Comparison of ENCODE assay signal across 37 cellular contexts in genomic region chr4:30399476-30399875, GRCh38.
"Had no signal": no experiment of that assay in that cellular context is flagged by ENCODE, and none has a peak within 500 bp of the region (broad histone marks: within the 10 kb centered on the region; RNA-seq: fewer than 3 reads in every experiment).

No MANE protein-coding gene starts in this region.

- H3K4me3 Mint-ChIP-seq: activated CD4-positive, alpha-beta T cell treated with anti-CD3 and anti-CD28 coated beads, Interleukin-2, amount 10 ng/mL, durations not matched to agents 24 days and 14 days; activated CD8-positive, alpha-beta T cell treated with anti-CD3 and anti-CD28 coated beads for 36 hours; activated naive CD8-positive, alpha-beta T cell treated with anti-CD3 and anti-CD28 coated beads for 36 hours; activated T-cell treated with anti-CD3 and anti-CD28 coated beads, Interleukin-2, amount 50 U/mL, for 72 hours; activated T-helper 17 cell treated with anti-CD3 and anti-CD28 coated beads, Interleukin-2, amount 50 U/mL, for 72 hours; central memory CD8-positive, alpha-beta T cell; T-helper 1 cell treated with Interleukin-12 subunit alpha and Interleukin-12 subunit beta and Interleukin-4 antibody, amounts not matched to agents 30 μg/mL and 1 μg/mL, for 36 hours; T-helper 2 cell treated with Interferon-gamma antibody and Interleukin-4, amounts not matched to agents 5 μg/mL and 100 μg/mL, for 36 hours had no signal

- H3K27me3 Mint-ChIP-seq: activated CD4-positive, alpha-beta T cell treated with anti-CD3 and anti-CD28 coated beads, Interleukin-2, amount 10 ng/mL, durations not matched to agents 24 days and 14 days; activated CD8-positive, alpha-beta T cell treated with anti-CD3 and anti-CD28 coated beads for 36 hours; activated naive CD8-positive, alpha-beta T cell treated with anti-CD3 and anti-CD28 coated beads for 36 hours; activated T-helper 17 cell treated with anti-CD3 and anti-CD28 coated beads, Interleukin-2, amount 50 U/mL, for 72 hours; central memory CD8-positive, alpha-beta T cell had no signal

- DNase-seq: activated CD4-positive, alpha-beta T cell treated with anti-CD3 and anti-CD28 coated beads, Interleukin-2, amount 10 ng/mL, durations not matched to agents 24 days and 14 days; activated CD4-positive, alpha-beta T cell treated with anti-CD3 and anti-CD28 coated beads, Interleukin-2, amount 50 U/mL, for 4 hours; activated CD8-positive, alpha-beta T cell treated with anti-CD3 and anti-CD28 coated beads for 36 hours; activated effector memory CD4-positive, alpha-beta T cell treated with anti-CD3 and anti-CD28 coated beads, Interleukin-2, amount 50 U/mL, for 16 hours; activated naive CD4-positive, alpha-beta T cell; activated naive CD4-positive, alpha-beta T cell treated with anti-CD3 and anti-CD28 coated beads, Interleukin-2, amount 50 U/mL, for 16 hours; activated naive CD8-positive, alpha-beta T cell treated with anti-CD3 and anti-CD28 coated beads for 36 hours; activated T-cell treated with anti-CD3 and anti-CD28 coated beads, Interleukin-2, amount 50 U/mL, for 1 hour; activated T-cell treated with anti-CD3 and anti-CD28 coated beads, Interleukin-2, amount 50 U/mL, for 72 hours; amniotic stem cell; aorta; Kasumi-1; KG1; MM.1S; MV-4-11; NCI-H1092 treated with DMSO at 0.1 percent for 48 hours; NCI-H1417 treated with DMSO at 0.1 percent for 48 hours; NCI-H187 treated with DMSO at 0.1 percent for 48 hours; NCI-H2081; NCI-H2171 treated with DMSO at 0.1 percent for 48 hours; NCI-H2227 treated with DMSO at 0.1 percent for 48 hours; NCI-H446; NCI-H510A treated with DMSO at 0.1 percent for 48 hours; NCI-H69; NK-92 treated with Interleukin-12 subunit alpha and Interleukin-12 subunit beta, amount 100 ng/mL, for 24 hours; PC-3; Peyer's patch; RPMI8226; SHP77 treated with DMSO at 0.1 percent for 48 hours; SK-N-SH had no signal

- H3K4me1 Mint-ChIP-seq: activated CD4-positive, alpha-beta T cell treated with anti-CD3 and anti-CD28 coated beads, Interleukin-2, amount 10 ng/mL, durations not matched to agents 24 days and 14 days; activated naive CD8-positive, alpha-beta T cell treated with anti-CD3 and anti-CD28 coated beads for 36 hours; activated T-helper 17 cell treated with anti-CD3 and anti-CD28 coated beads, Interleukin-2, amount 50 U/mL, for 72 hours; central memory CD8-positive, alpha-beta T cell had no signal

- FAIRE-seq: TTC549 had no signal

- H3K9me3 Mint-ChIP-seq: activated naive CD8-positive, alpha-beta T cell treated with anti-CD3 and anti-CD28 coated beads for 36 hours had no signal

- H3K9me3 ChIP-seq: Peyer's patch, SJSA1 had no signal

- H3K36me3 ChIP-seq: cardiac muscle cell, Peyer's patch, SJSA1 had no signal

- ATAC-seq: activated CD8-positive, alpha-beta T cell treated with anti-CD3 and anti-CD28 coated beads for 36 hours; activated T-cell treated with anti-CD3 and anti-CD28 coated beads, Interleukin-2, amount 50 U/mL, for 72 hours; activated T-helper 17 cell treated with anti-CD3 and anti-CD28 coated beads, Interleukin-2, amount 50 U/mL, for 72 hours; PC-3 had no signal

- H3K4me1 ChIP-seq: Peyer's patch, SJSA1 had no signal

- H3K4me3 ChIP-seq: cardiac muscle cell, Peyer's patch, SJSA1 had no signal

- H3K27ac Mint-ChIP-seq: activated CD4-positive, alpha-beta T cell treated with anti-CD3 and anti-CD28 coated beads, Interleukin-2, amount 10 ng/mL, durations not matched to agents 24 days and 14 days; activated CD8-positive, alpha-beta T cell treated with anti-CD3 and anti-CD28 coated beads for 36 hours; activated naive CD8-positive, alpha-beta T cell treated with anti-CD3 and anti-CD28 coated beads for 36 hours; activated T-cell treated with anti-CD3 and anti-CD28 coated beads, Interleukin-2, amount 50 U/mL, for 72 hours; activated T-helper 17 cell treated with anti-CD3 and anti-CD28 coated beads, Interleukin-2, amount 50 U/mL, for 72 hours; T-helper 1 cell treated with Interleukin-12 subunit alpha and Interleukin-12 subunit beta and Interleukin-4 antibody, amounts not matched to agents 30 μg/mL and 1 μg/mL, for 36 hours; T-helper 2 cell treated with Interferon-gamma antibody and Interleukin-4, amounts not matched to agents 5 μg/mL and 100 μg/mL, for 36 hours had no signal

- H3K27ac ChIP-seq: cardiac muscle cell, Peyer's patch, SJSA1 had no signal

- H3K36me3 Mint-ChIP-seq: activated naive CD8-positive, alpha-beta T cell treated with anti-CD3 and anti-CD28 coated beads for 36 hours had no signal

- H3K27me3 ChIP-seq: cardiac muscle cell, Peyer's patch, SJSA1 had no signal
